ENCODE assay signal across 24 cellular contexts in the genomic region with DNA sequence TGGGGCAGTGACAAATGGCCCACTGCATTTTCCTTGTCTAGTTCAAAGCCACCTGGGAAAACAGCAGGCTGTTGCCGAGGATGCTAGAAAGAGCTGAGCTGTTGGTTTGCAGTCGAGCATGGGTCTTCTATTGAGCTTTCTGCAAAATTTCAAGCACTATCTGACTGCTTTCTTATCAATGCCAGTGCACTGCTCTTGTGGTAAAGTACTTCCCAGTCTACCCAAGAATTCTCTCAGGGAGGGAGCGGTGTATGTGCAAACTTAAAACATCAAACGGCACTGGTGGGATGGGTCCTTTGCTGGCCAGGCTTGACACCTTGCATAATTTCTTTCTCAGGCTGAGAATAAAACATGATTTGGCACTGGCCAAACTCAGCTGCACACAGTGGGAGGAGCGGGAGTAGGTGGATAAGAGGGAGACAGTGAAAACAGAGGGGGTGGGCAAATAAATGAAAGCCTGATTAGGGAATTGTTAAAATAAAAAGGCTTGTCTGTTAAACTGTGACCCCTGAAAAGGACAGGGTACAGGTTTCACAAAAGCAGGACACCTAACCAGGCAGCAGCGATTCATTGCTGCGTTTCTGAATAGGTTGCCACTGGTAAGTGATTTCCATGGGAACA.
A peak's percentile ranks its signal among the peaks of the same experiment; 100 is the strongest.
DNase-seq lines count a peak whose midpoint lies in the region; ATAC-seq, FAIRE-seq and TF ChIP-seq lines count a peak whose summit lies in the region.
"Had no signal": no experiment of that assay in that cellular context is flagged by ENCODE, and none has a peak within 500 bp of the region (broad histone marks: within the 10 kb centered on the region; RNA-seq: fewer than 3 reads in every experiment).

No MANE protein-coding gene starts in this region.

- H3K4me3 ChIP-seq in K562: no peak overlapping the region
- H3K4me3 ChIP-seq: BLaER1, ovary, testis had no signal

- H3K36me3 ChIP-seq in K562 (ENCODE audit: control insufficient read depth, insufficient read depth, low read length): peaks cover 14% of the 10 kb centered on the region
- H3K36me3 ChIP-seq: ovary had no signal

- no peak for TF ChIP-seq POLR2A in K562 (conservative IDR thresholded peaks at IDR 0.05)

- peaks cover 70% of the 10 kb centered on the region for H3K79me2 ChIP-seq in K562 (ENCODE audit: control insufficient read depth, insufficient read depth, low read length)

- H3K4me1 Mint-ChIP-seq in memory B cell: peaks cover 23% of the 10 kb centered on the region

- DNase-seq in Right ventricle myocardium superior (no peak), cardiac septum (ENCODE audit: low spot score) (no peak), K562 (ENCODE audit: extremely low read depth in 1 of 4, low spot score in 3 of 4) (peak in 2 of 4 experiments; percentile 37 to 59), memory B cell (ENCODE audit: low spot score in 2 of 2) (no peak), KG1 (lab: John Stamatoyannopoulos, UW) (no peak), GDM1 (lab: John Stamatoyannopoulos, UW) (no peak)
- DNase-seq: ACHN; activated gamma-delta T cell; activated naive CD8-positive, alpha-beta T cell treated with anti-CD3 and anti-CD28 coated beads, Interleukin-2, amount 50 U/mL, for 24 hours; head of caudate nucleus; mesendoderm; NCI-H187; NCI-H226; ovary; PC-3; SHP77; stimulated activated CD4-positive, alpha-beta T cell treated with anti-CD3 and anti-CD28 coated beads, Interleukin-4, amount 100 ng/mL, for 1 hour; stimulated activated naive CD4-positive, alpha-beta T cell; T1000; testis had no signal

- intact Hi-C loops in Right ventricle myocardium superior (cut with DNase I) (no loop called here), cardiac septum (cut with DNase I) (loop anchor here (2.0 to 10.0 kb wide), 4 partner anchors 47 to 89 kb away; no protein-coding TSS in a partner anchor), K562 (cut with micrococcal nuclease) (no loop called here)

- H3K27me3 ChIP-seq in K562 (ENCODE audit: control insufficient read depth in 2 of 2, insufficient read depth in 2 of 2, low read length in 2 of 2): no peaks in the 10 kb centered on the region
- H3K27me3 ChIP-seq: BLaER1, ovary, testis had no signal

- ATAC-seq in Right ventricle myocardium superior (ENCODE audit: poor library complexity): peak; percentile 28
- peak; percentile 62 for ATAC-seq in K562
- ATAC-seq in memory B cell (ENCODE audit: low read depth): no peak
- no peak for ATAC-seq in GM19463 (IDR thresholded peaks at IDR 0.05; ENCODE audit: unreplicated experiment)
- no peak for ATAC-seq in HG03378 (IDR thresholded peaks at IDR 0.05; ENCODE audit: unreplicated experiment)
- ATAC-seq: activated CD4-positive, CD25-positive, alpha-beta regulatory T cell treated with anti-CD3 and anti-CD28 coated beads, Interleukin-2, amount 50 U/mL, for 24 hours; activated naive CD8-positive, alpha-beta T cell treated with anti-CD3 and anti-CD28 coated beads, Interleukin-2, amount 50 U/mL, for 24 hours; PC-3 had no signal

- TF ChIP-seq RAD21 in K562 (CRISPR knock-in tag; conservative IDR thresholded peaks at IDR 0.05 in 1 of 2, IDR thresholded peaks at IDR 0.05 in 1 of 2): peak in 1 of 2 experiments; percentile 5; a peak in 1 of 4 replicates

- CTCF ChIA-PET in K562 (lab: Yijun Ruan, JAX; ENCODE audit: low intra/inter-chr PET ratio): no interaction called here

- H3K36me3 Mint-ChIP-seq in memory B cell: peaks cover 8% of the 10 kb centered on the region

- H3K27ac ChIP-seq in K562 (ENCODE audit: extremely low read depth, low read depth, low read length): no peak overlapping the region; the same call in 2 of the 3 replicates
- H3K27ac ChIP-seq: BLaER1, ovary, testis had no signal

- H3K4me1 ChIP-seq in K562 (replicated peaks in 1 of 2; ENCODE audit: control insufficient read depth in 2 of 2, insufficient read depth in 2 of 2, low read length in 2 of 2): peaks cover 24 to 34% of the 10 kb centered on the region in 2 experiments; a peak in 4 of 5 replicates
- H3K4me1 ChIP-seq: testis had no signal

- H4K20me1 ChIP-seq in K562 (replicated peaks; ENCODE audit: control insufficient read depth, insufficient read depth, low read length): peaks cover 14% of the 10 kb centered on the region; the same call in 1 of the 2 replicates

- no TSS peak for BruUV-seq in K562 (replicated peaks; lab: Mats Ljungman, UMichigan)

- TF ChIP-seq EP300 in K562 (IDR thresholded peaks at IDR 0.05; ENCODE audit: low read length): no peak

- H3K9me1 ChIP-seq in K562 (ENCODE audit: control insufficient read depth, insufficient read depth, low read length): no peaks in the 10 kb centered on the region

- H3K9me3 ChIP-seq in K562 (replicated peaks; ENCODE audit: control insufficient read depth, insufficient read depth, low read depth, low read length): no peaks in the 10 kb centered on the region
- H3K9me3 ChIP-seq: BLaER1, ovary, testis had no signal

- POLR2A ChIA-PET in K562 (lab: Yijun Ruan, JAX): interaction anchor here (0.7 to 2.0 kb wide), 4 partner anchors 10 to 260 kb away, joined by 3 to 9 read pairs (median 3); no protein-coding TSS in a partner anchor

- no peak overlapping the region for H2AFZ ChIP-seq in K562 (ENCODE audit: low read depth, low read length)

- H3K9me3 Mint-ChIP-seq in memory B cell: no peaks in the 10 kb centered on the region
- H3K9me3 Mint-ChIP-seq: activated naive CD8-positive, alpha-beta T cell treated with anti-CD3 and anti-CD28 coated beads, Interleukin-2, amount 50 U/mL, for 24 hours had no signal

- H3K9ac ChIP-seq in K562 (ENCODE audit: insufficient read depth in 1 of 2, low read depth in 2 of 2, low read length in 2 of 2): peak overlapping the region in 1 of 2 experiments; percentile 62; a peak in 2 of 4 replicates
- H3K9ac ChIP-seq: BLaER1 had no signal

- peak overlapping the region; percentile 79 for H3K27ac Mint-ChIP-seq in memory B cell
- H3K27ac Mint-ChIP-seq: activated naive CD8-positive, alpha-beta T cell treated with anti-CD3 and anti-CD28 coated beads, Interleukin-2, amount 50 U/mL, for 24 hours had no signal

- H3K4me3 Mint-ChIP-seq in memory B cell: no peak overlapping the region
- H3K4me3 Mint-ChIP-seq: activated naive CD8-positive, alpha-beta T cell treated with anti-CD3 and anti-CD28 coated beads, Interleukin-2, amount 50 U/mL, for 24 hours had no signal

- FAIRE-seq in K562 (lab: Jason Lieb, UNC): peak; percentile 56

- peak overlapping the region; percentile 20; the same call in 1 of the 2 replicates for H3K4me2 ChIP-seq in K562 (ENCODE audit: insufficient read depth, low read length)
- H3K4me2 ChIP-seq: BLaER1 had no signal

- in situ Hi-C loops in K562 (cut with MboI): no loop called here

- TF ChIP-seq CTCF in K562 (IDR thresholded peaks at IDR 0.05 in 2 of 3, conservative IDR thresholded peaks at IDR 0.05 in 1 of 3; ENCODE audit: insufficient read depth in 2 of 3, low read depth in 1 of 3, low read length in 3 of 3): no peak

- 18% methylated on average over 7 of the region's 7 CpGs for WGBS in K562 (ENCODE audit: insufficient coverage, low coverage, missing lambda C conversion rate)

- H3K27me3 Mint-ChIP-seq in memory B cell: no peaks in the 10 kb centered on the region
- H3K27me3 Mint-ChIP-seq: activated naive CD8-positive, alpha-beta T cell treated with anti-CD3 and anti-CD28 coated beads, Interleukin-2, amount 50 U/mL, for 24 hours had no signal

TF ChIP-seq in K562, 482 proteins besides CTCF, POLR2A, EP300 and RAD21:
- TF ChIP-seq EWSR1 (IDR thresholded peaks at IDR 0.05; ENCODE audit: borderline replicate concordance, low read depth, partially characterized antibody) (no peak), TAL1 (IDR thresholded peaks at IDR 0.05) (0 out of 2 replicates have a peak, but pooled peaks have one; percentile 16), CBFA2T2 (conservative IDR thresholded peaks at IDR 0.05) (peak; percentile 22; the same call in 1 of the 2 replicates), CHD4 (IDR thresholded peaks at IDR 0.05; ENCODE audit: insufficient read depth, insufficient replicate concordance, low read depth, low read length, poor library complexity, severe bottlenecking) (no peak), L3MBTL2 (IDR thresholded peaks at IDR 0.05) (0 out of 2 replicates have a peak, but pooled peaks have one; percentile 20), POLR2AphosphoS5 (IDR thresholded peaks at IDR 0.05; ENCODE audit: control insufficient read depth, insufficient read depth, low read depth, low read length) (no peak), NCOR1 (IDR thresholded peaks at IDR 0.05) (0 out of 2 replicates have a peak, but pooled peaks have one; percentile 6), RCOR1 (IDR thresholded peaks at IDR 0.05; ENCODE audit: borderline replicate concordance in 1 of 2, low read depth in 2 of 2, low read length in 2 of 2) (no peak), SOX6 (IDR thresholded peaks at IDR 0.05) (no peak), TCF3 (CRISPR knock-in tag; IDR thresholded peaks at IDR 0.05) (peak; percentile 78), TEAD4 (IDR thresholded peaks at IDR 0.05; ENCODE audit: low read length) (peak; percentile 73; the same call in 1 of the 2 replicates), TEAD4 (CRISPR knock-in tag; IDR thresholded peaks at IDR 0.05; ENCODE audit: borderline replicate concordance) (no peak), ATF7 (IDR thresholded peaks at IDR 0.05) (peak; percentile 17; the same call in 1 of the 2 replicates), ARID1B (IDR thresholded peaks at IDR 0.05) (peak; percentile 62), CBFA2T3 (IDR thresholded peaks at IDR 0.05) (peak; percentile 34; the same call in 1 of the 2 replicates), ZNF780A (CRISPR knock-in tag; IDR thresholded peaks at IDR 0.05) (no peak), NBN (IDR thresholded peaks at IDR 0.05; ENCODE audit: low read depth) (no peak), SPI1 (IDR thresholded peaks at IDR 0.05; ENCODE audit: borderline replicate concordance, low read depth, low read length) (no peak), ZBTB8A (IDR thresholded peaks at IDR 0.05; ENCODE audit: partially characterized antibody) (no peak), PML (IDR thresholded peaks at IDR 0.05; ENCODE audit: low read length) (no peak)
- TF ChIP-seq, protein P1, sequence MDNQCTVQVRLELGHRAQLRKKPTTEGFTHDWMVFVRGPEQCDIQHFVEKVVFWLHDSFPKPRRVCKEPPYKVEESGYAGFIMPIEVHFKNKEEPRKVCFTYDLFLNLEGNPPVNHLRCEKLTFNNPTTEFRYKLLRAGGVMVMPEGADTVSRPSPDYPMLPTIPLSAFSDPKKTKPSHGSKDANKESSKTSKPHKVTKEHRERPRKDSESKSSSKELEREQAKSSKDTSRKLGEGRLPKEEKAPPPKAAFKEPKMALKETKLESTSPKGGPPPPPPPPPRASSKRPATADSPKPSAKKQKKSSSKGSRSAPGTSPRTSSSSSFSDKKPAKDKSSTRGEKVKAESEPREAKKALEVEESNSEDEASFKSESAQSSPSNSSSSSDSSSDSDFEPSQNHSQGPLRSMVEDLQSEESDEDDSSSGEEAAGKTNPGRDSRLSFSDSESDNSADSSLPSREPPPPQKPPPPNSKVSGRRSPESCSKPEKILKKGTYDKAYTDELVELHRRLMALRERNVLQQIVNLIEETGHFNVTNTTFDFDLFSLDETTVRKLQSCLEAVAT (IDR thresholded peaks at IDR 0.05): peak in 1 of 2 experiments; percentile 38; a peak in 1 of 4 replicates
TF ChIP-seq in K562: peak in this region for 10.

Comparison
In these comparisons a context has a peak if more than half of its experiments do, and no peak if none do; other contexts are left out.
1. ATAC-seq: peak in Right ventricle myocardium superior (single experiment) and K562 (single experiment); none in memory B cell (single experiment), GM19463 (single experiment) and HG03378 (single experiment).